In genomic region chr16:85842848-85843247, GRCh38 we compare ENCODE assay signal across 35 cellular contexts. TPM values are rescaled to one million over a fixed set of nuclear protein-coding genes. Genes with fewer than 3 reads are reported as not detected.
"Had no signal": no experiment of that assay in that cellular context is flagged by ENCODE, and none has a peak within 500 bp of the region (broad histone marks: within the 10 kb centered on the region; RNA-seq: fewer than 3 reads in every experiment).

No MANE protein-coding gene starts in this region.

- H3K4me1 ChIP-seq: body of pancreas, breast epithelium, SJCRH30 had no signal

- H3K27me3 ChIP-seq: MG63, SJCRH30 had no signal

- DNase-seq: activated CD4-positive, alpha-beta memory T cell treated with anti-CD3 and anti-CD28 coated beads, Interleukin-2, amount 10 ng/mL, durations not matched to agents 7 days and 5 days; activated CD4-positive, alpha-beta T cell treated with anti-CD3 and anti-CD28 coated beads for 1 hour; activated CD4-positive, alpha-beta T cell treated with anti-CD3 and anti-CD28 coated beads for 48 hours; activated CD4-positive, CD25-positive, alpha-beta regulatory T cell; activated CD8-positive, alpha-beta memory T cell treated with anti-CD3 and anti-CD28 coated beads for 24 hours; activated CD8-positive, alpha-beta memory T cell treated with anti-CD3 and anti-CD28 coated beads, Interleukin-2, amount 10 ng/mL, durations not matched to agents 7 days and 5 days; activated CD8-positive, alpha-beta memory T cell treated with anti-CD3 and anti-CD28 coated beads, Interleukin-2, amount 50 U/mL, for 48 hours; activated effector memory CD4-positive, alpha-beta T cell treated with Interleukin-2 at 50 U/mL for 16 hours; activated naive CD4-positive, alpha-beta T cell treated with anti-CD3 and anti-CD28 coated beads, Interleukin-2, amount 10 ng/mL, durations not matched to agents 7 days and 5 days; activated naive CD8-positive, alpha-beta T cell treated with anti-CD3 and anti-CD28 coated beads, Interleukin-2, amount 10 ng/mL, durations not matched to agents 7 days and 5 days; activated T-cell treated with anti-CD3 and anti-CD28 coated beads, Interleukin-2, amount 50 U/mL, for 48 hours; amygdala; body of pancreas; caudate nucleus; Kasumi-1; KG1; MG63; NCI-H1048; NCI-H1105 treated with DMSO at 0.1 percent for 48 hours; NCI-H1436; NCI-H1694; NCI-H1930; NCI-H2081 treated with DMSO at 0.1 percent for 48 hours; NCI-H226; NCI-H446 treated with DMSO at 0.1 percent for 48 hours; NCI-H524; NCI-H69; SHP77; SJCRH30; T1000; WERI-Rb-1 had no signal

- H3K9me3 ChIP-seq: body of pancreas, MG63, SJCRH30 had no signal

- ATAC-seq: activated CD8-positive, alpha-beta memory T cell treated with anti-CD3 and anti-CD28 coated beads, Interleukin-2, amount 10 ng/mL, durations not matched to agents 7 days and 5 days; body of pancreas; Panc1 had no signal

- H3K27ac ChIP-seq: body of pancreas, breast epithelium, SJCRH30, SK-N-MC, WERI-Rb-1 had no signal

- H3K4me3 ChIP-seq: body of pancreas, breast epithelium, MG63, SJCRH30, SK-N-MC had no signal

- H3K36me3 ChIP-seq: breast epithelium, MG63, SJCRH30, WERI-Rb-1 had no signal

RNA-seq across cellular contexts. Expression of gene IRF8, which starts 56.1 kb away (rescaled TPM):
- total RNA-seq: RPMI7951, SJCRH30 had no signal
